ENCODE assay signal across 17 cellular contexts in the genomic region with DNA sequence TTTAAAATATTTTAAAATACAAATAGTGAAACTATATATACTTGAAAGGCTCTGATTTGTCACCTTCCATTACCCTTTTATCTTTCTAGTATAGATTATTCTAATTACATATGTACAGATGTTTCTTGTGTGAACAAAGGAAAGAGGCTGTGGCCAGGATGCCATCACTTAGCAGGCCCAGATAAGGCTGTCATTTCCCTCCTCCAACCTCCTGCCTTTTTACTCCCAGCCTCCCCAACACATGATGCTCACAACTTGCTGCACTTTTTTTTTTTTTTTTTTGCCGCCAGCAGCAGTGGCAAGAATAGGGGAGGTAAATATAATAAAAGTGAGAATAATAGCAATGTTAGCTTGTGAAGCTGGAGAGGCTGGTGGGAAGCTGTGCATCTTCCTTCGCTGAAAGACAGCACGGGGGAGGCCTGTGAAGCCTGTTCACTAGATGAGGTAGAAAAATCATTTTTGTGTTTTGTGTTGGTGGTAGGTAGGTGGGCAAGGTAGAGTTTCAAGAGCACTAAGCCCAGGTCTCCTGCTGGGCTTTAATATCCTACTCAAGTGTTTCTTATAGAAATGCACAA. TPM values are rescaled to one million over a fixed set of nuclear protein-coding genes. Genes with fewer than 3 reads are reported as not detected.
DNase-seq lines count a peak whose midpoint lies in the region; ATAC-seq, FAIRE-seq and TF ChIP-seq lines count a peak whose summit lies in the region.
"Had no signal": no experiment of that assay in that cellular context is flagged by ENCODE, and none has a peak within 500 bp of the region (broad histone marks: within the 10 kb centered on the region; RNA-seq: fewer than 3 reads in every experiment).

No MANE protein-coding gene starts in this region.

- no peak overlapping the region for H3K4me3 ChIP-seq in SJSA1
- no peak overlapping the region for H3K4me3 ChIP-seq in Peyer's patch
- H3K4me3 ChIP-seq: esophagus squamous epithelium, neural progenitor cell had no signal

- no peak overlapping the region for H3K4me3 Mint-ChIP-seq in activated naive CD8-positive, alpha-beta T cell
- H3K4me3 Mint-ChIP-seq in activated naive CD8-positive, alpha-beta T cell treated with anti-CD3 and anti-CD28 coated beads for 36 hours = no peak overlapping the region
- H3K4me3 Mint-ChIP-seq: activated CD4-positive, alpha-beta T cell treated with anti-CD3 and anti-CD28 coated beads, Interleukin-2, amount 10 ng/mL, durations not matched to agents 7 days and 5 days; neural progenitor cell; stimulated activated effector memory CD8-positive, alpha-beta T cell treated with anti-CD3 and anti-CD28 coated beads, Interleukin-12 subunit alpha, Interleukin-12 subunit beta, amount 100 ng/mL, for 72 hours had no signal

- H3K9me3 ChIP-seq in SJSA1 (replicated peaks) (no peaks in the 10 kb centered on the region), Peyer's patch (no peaks in the 10 kb centered on the region)
- H3K9me3 ChIP-seq: esophagus squamous epithelium had no signal

- H3K36me3 Mint-ChIP-seq in activated naive CD8-positive, alpha-beta T cell = peaks cover 3% of the 10 kb centered on the region
- H3K36me3 Mint-ChIP-seq in activated naive CD8-positive, alpha-beta T cell treated with anti-CD3 and anti-CD28 coated beads for 36 hours = peaks cover 2% of the 10 kb centered on the region

- FAIRE-seq in GM19239 (lab: Jason Lieb, UNC) = no peak

- no peaks in the 10 kb centered on the region for H3K9me3 Mint-ChIP-seq in activated naive CD8-positive, alpha-beta T cell (ENCODE audit: low read depth)
- H3K9me3 Mint-ChIP-seq in activated naive CD8-positive, alpha-beta T cell treated with anti-CD3 and anti-CD28 coated beads for 36 hours = no peaks in the 10 kb centered on the region
- H3K9me3 Mint-ChIP-seq: activated CD4-positive, alpha-beta T cell treated with anti-CD3 and anti-CD28 coated beads, Interleukin-2, amount 10 ng/mL, durations not matched to agents 7 days and 5 days; neural progenitor cell; stimulated activated effector memory CD8-positive, alpha-beta T cell treated with anti-CD3 and anti-CD28 coated beads, Interleukin-12 subunit alpha, Interleukin-12 subunit beta, amount 100 ng/mL, for 72 hours had no signal

- peaks cover 43% of the 10 kb centered on the region for H3K4me1 ChIP-seq in SJSA1 (replicated peaks)
- no peaks in the 10 kb centered on the region for H3K4me1 ChIP-seq in Peyer's patch
- H3K4me1 ChIP-seq: neural progenitor cell had no signal

- peak overlapping the region; percentile 87 for H3K27ac ChIP-seq in SJSA1
- peak overlapping the region; percentile 20 for H3K27ac ChIP-seq in temporal lobe (ENCODE audit: low read depth, low read length)
- no peak overlapping the region for H3K27ac ChIP-seq in Peyer's patch
- H3K27ac ChIP-seq: esophagus squamous epithelium, neural progenitor cell had no signal

- no peak for DNase-seq in activated naive CD8-positive, alpha-beta T cell treated with anti-CD3 and anti-CD28 coated beads for 36 hours
- DNase-seq in SJSA1 (ENCODE audit: low read depth in 1 of 2, low spot score in 2 of 2) (peak in 1 of 2 experiments; percentile 33), head of caudate nucleus (peak in 38 of 42 donors; percentile 25 to 91 (median 62)), GM19239 (ENCODE audit: insufficient read length, low spot score) (no peak), Peyer's patch (no peak)
- DNase-seq: activated CD4-positive, alpha-beta T cell treated with anti-CD3 and anti-CD28 coated beads, Interleukin-2, amount 10 ng/mL, durations not matched to agents 7 days and 5 days; activated T-cell treated with anti-CD3 and anti-CD28 coated beads, Interleukin-2, amount 50 U/mL, for 48 hours; cortex of kidney; esophagus squamous epithelium; NCI-H1092 treated with DMSO at 0.1 percent for 48 hours; NCI-H446 treated with DMSO at 0.1 percent for 48 hours had no signal

- H3K36me3 ChIP-seq in SJSA1 (peaks cover 2% of the 10 kb centered on the region; the same call in 1 of the 2 replicates), Peyer's patch (no peaks in the 10 kb centered on the region)
- H3K36me3 ChIP-seq: neural progenitor cell had no signal

- no peak for ATAC-seq in GM21367 (IDR thresholded peaks at IDR 0.05; ENCODE audit: unreplicated experiment)
- ATAC-seq: sciatic nerve had no signal

- TF ChIP-seq POLR2A in Peyer's patch (IDR thresholded peaks at IDR 0.05) = no peak

- intact Hi-C loops in head of caudate nucleus (cut with DNase I) = loop anchor here (10.0 kb wide), 1 partner anchor 187 kb away; a partner anchor contains a TSS

- H3K4me1 Mint-ChIP-seq in activated naive CD8-positive, alpha-beta T cell (ENCODE audit: low read depth) = no peaks in the 10 kb centered on the region
- peaks cover under 1% of the 10 kb centered on the region for H3K4me1 Mint-ChIP-seq in activated naive CD8-positive, alpha-beta T cell treated with anti-CD3 and anti-CD28 coated beads for 36 hours

- no peaks in the 10 kb centered on the region for H3K27me3 Mint-ChIP-seq in activated naive CD8-positive, alpha-beta T cell
- H3K27me3 Mint-ChIP-seq in activated naive CD8-positive, alpha-beta T cell treated with anti-CD3 and anti-CD28 coated beads for 36 hours = no peaks in the 10 kb centered on the region
- H3K27me3 Mint-ChIP-seq: activated CD4-positive, alpha-beta T cell treated with anti-CD3 and anti-CD28 coated beads, Interleukin-2, amount 10 ng/mL, durations not matched to agents 7 days and 5 days had no signal

- peak overlapping the region; percentile 6 for H3K27ac Mint-ChIP-seq in activated naive CD8-positive, alpha-beta T cell
- H3K27ac Mint-ChIP-seq in activated naive CD8-positive, alpha-beta T cell treated with anti-CD3 and anti-CD28 coated beads for 36 hours = no peak overlapping the region
- H3K27ac Mint-ChIP-seq: activated CD4-positive, alpha-beta T cell treated with anti-CD3 and anti-CD28 coated beads, Interleukin-2, amount 10 ng/mL, durations not matched to agents 7 days and 5 days had no signal

- no peak for TF ChIP-seq CTCF in Peyer's patch (IDR thresholded peaks at IDR 0.05)

- no peaks in the 10 kb centered on the region for H3K27me3 ChIP-seq in SJSA1 (replicated peaks)
- no peaks in the 10 kb centered on the region for H3K27me3 ChIP-seq in Peyer's patch
- H3K27me3 ChIP-seq: esophagus squamous epithelium, neural progenitor cell had no signal

RNA-seq across cellular contexts. Expression of a gene that starts 42.4 kb away (rescaled TPM):
- under 1 TPM; 0.56 to 0.98 TPM for total RNA-seq in activated naive CD8-positive, alpha-beta T cell treated with anti-CD3 and anti-CD28 coated beads for 36 hours
- 0.16 and 0.47 TPM in 2 replicates for total RNA-seq in SJSA1 (2014; rRNA removed; shearing (Covaris generic))
- 0.98 TPM for total RNA-seq in temporal lobe
- 10 to 100 TPM; 29.1 to 60.2 (median 45.4) TPM for total RNA-seq in Peyer's patch

Comparison
In these comparisons a context has a peak if more than half of its experiments do, and no peak if none do; other contexts are left out.
1. DNase-seq: peak in head of caudate nucleus (38 of 42); none in activated naive CD8-positive, alpha-beta T cell treated with anti-CD3 and anti-CD28 coated beads for 36 hours (single experiment), GM19239 (single experiment) and Peyer's patch (0 of 3).
2. H3K27ac ChIP-seq: peak in SJSA1 (single experiment) and temporal lobe (single experiment); none in Peyer's patch (0 of 4).
3. RNA of a gene that starts 42.4 kb away (total RNA-seq): 29.1 to 60.2 TPM in Peyer's patch; 0.98 TPM in temporal lobe (single experiment), 0.56 to 0.98 TPM in activated naive CD8-positive, alpha-beta T cell treated with anti-CD3 and anti-CD28 coated beads for 36 hours and 0.16 to 0.47 TPM in SJSA1; every median in the first group is over 10 times any median in the second.